In the genomic region with DNA sequence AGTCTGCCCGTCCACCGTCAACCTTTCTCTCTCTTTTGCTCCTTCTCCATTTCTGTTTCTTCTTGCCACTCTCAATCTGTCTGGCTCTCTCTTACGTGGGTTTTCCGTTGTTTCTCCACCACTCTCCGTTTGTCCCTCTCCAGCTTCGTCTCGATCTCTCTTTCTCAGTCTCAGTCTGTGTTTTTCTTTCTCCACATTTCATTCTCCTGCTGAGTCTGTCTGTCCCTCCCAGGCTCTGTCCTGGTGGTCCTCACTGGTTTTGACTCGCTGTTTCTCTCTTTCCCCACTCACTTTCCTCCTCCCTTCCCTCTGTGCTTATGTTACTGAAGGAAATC, we compare ENCODE assay signal across 12 cellular contexts.
A peak's percentile ranks its signal among the peaks of the same experiment; 100 is the strongest.
DNase-seq lines count a peak whose midpoint lies in the region; ATAC-seq, FAIRE-seq and TF ChIP-seq lines count a peak whose summit lies in the region.
"Had no signal": no experiment of that assay in that cellular context is flagged by ENCODE, and none has a peak within 500 bp of the region (broad histone marks: within the 10 kb centered on the region; RNA-seq: fewer than 3 reads in every experiment).

No MANE protein-coding gene starts in this region.

- H3K27ac ChIP-seq in SK-N-MC (peak overlapping the region; percentile 81), H1 (ENCODE audit: low read depth, low read length) (no peak overlapping the region), muscle layer of duodenum (ENCODE audit: low read length) (peak overlapping the region; percentile 83)
- H3K27ac ChIP-seq: HL-60 had no signal

- no peak for ATAC-seq in HG02759 (IDR thresholded peaks at IDR 0.05; ENCODE audit: unreplicated experiment)
- ATAC-seq in GM21529 (IDR thresholded peaks at IDR 0.05; ENCODE audit: unreplicated experiment) = no peak
- no peak for ATAC-seq in natural killer cell treated with Interleukin-12 subunit alpha and Interleukin-12 subunit beta and Interleukin-15 and Interleukin-18, amount 100 ng/mL, for 72 hours
- ATAC-seq: activated CD8-positive, alpha-beta T cell treated with anti-CD3 and anti-CD28 coated beads, Interleukin-2, amount 10 ng/mL, durations not matched to agents 7 days and 5 days had no signal

- TF ChIP-seq EP300 in H1 (IDR thresholded peaks at IDR 0.05; ENCODE audit: borderline replicate concordance in 1 of 2, low read depth in 2 of 2, low read length in 2 of 2) = no peak

- H3K36me3 ChIP-seq in SK-N-MC (ENCODE audit: insufficient read depth, low read length) (no peaks in the 10 kb centered on the region), H1 (ENCODE audit: control insufficient read depth in 2 of 4, insufficient read depth in 4 of 4, low read length in 3 of 4) (no peaks in the 10 kb centered on the region), muscle layer of duodenum (ENCODE audit: control insufficient read depth in 1 of 2, insufficient read depth in 2 of 2, low read length in 2 of 2) (peaks cover 0 to 4% of the 10 kb centered on the region in 2 donors)

- no peaks in the 10 kb centered on the region for H3K27me3 ChIP-seq in H1 (replicated peaks in 1 of 4; ENCODE audit: control insufficient read depth in 3 of 4, extremely low read depth in 1 of 4, insufficient read depth in 3 of 4, low read length in 3 of 4)
- no peaks in the 10 kb centered on the region for H3K27me3 ChIP-seq in muscle layer of duodenum (ENCODE audit: low read depth, low read length)

- peak overlapping the region; percentile 91; the same call in 1 of the 2 replicates for H2BK12ac ChIP-seq in H1 (ENCODE audit: low read depth, low read length)

- H4K8ac ChIP-seq in H1 (ENCODE audit: extremely low read depth, insufficient read depth, low read length) = peak overlapping the region; percentile 11; the same call in 1 of the 2 replicates

- no peak overlapping the region for H3K18ac ChIP-seq in H1 (ENCODE audit: extremely low read depth, low read length)

- H3K23ac ChIP-seq in H1 (ENCODE audit: insufficient read length) = no peak overlapping the region

- CTCF ChIA-PET in H1 (lab: Charles Lee; ENCODE audit: partially characterized antibody) = interaction anchor here (0.9 to 1.5 kb wide), 3 partner anchors 34 to 220 kb away, joined by 3 read pairs; no protein-coding TSS in a partner anchor

- peak overlapping the region; percentile 99 for H2AFZ ChIP-seq in H1 (ENCODE audit: low read length)

- no peaks in the 10 kb centered on the region for H3K9me3 Mint-ChIP-seq in type B pancreatic cell
- no peaks in the 10 kb centered on the region for H3K9me3 Mint-ChIP-seq in natural killer cell treated with Interleukin-12 subunit alpha and Interleukin-12 subunit beta and Interleukin-15 and Interleukin-18, amount 100 ng/mL, for 72 hours
- H3K9me3 Mint-ChIP-seq: activated naive CD8-positive, alpha-beta T cell treated with anti-CD3 and anti-CD28 coated beads for 36 hours had no signal

- peak overlapping the region; percentile 11 for H3K4me3 Mint-ChIP-seq in type B pancreatic cell
- no peak overlapping the region for H3K4me3 Mint-ChIP-seq in natural killer cell treated with Interleukin-12 subunit alpha and Interleukin-12 subunit beta and Interleukin-15 and Interleukin-18, amount 100 ng/mL, for 72 hours
- H3K4me3 Mint-ChIP-seq: activated CD8-positive, alpha-beta T cell treated with anti-CD3 and anti-CD28 coated beads, Interleukin-2, amount 10 ng/mL, durations not matched to agents 7 days and 5 days; activated naive CD8-positive, alpha-beta T cell treated with anti-CD3 and anti-CD28 coated beads for 36 hours had no signal

- H3K23me2 ChIP-seq in H1 (ENCODE audit: low read depth, low read length) = no peaks in the 10 kb centered on the region

- H2BK15ac ChIP-seq in H1 (ENCODE audit: low read length) = peak overlapping the region; percentile 83; the same call in 1 of the 2 replicates

- peaks cover 0 to 13% (median 2%) of the 10 kb centered on the region in 4 experiments; a peak in 5 of 7 replicates for H3K4me1 ChIP-seq in H1 (replicated peaks in 1 of 4; ENCODE audit: control insufficient read depth in 3 of 4, insufficient read depth in 4 of 4, low read length in 3 of 4)
- peaks cover 5 to 8% of the 10 kb centered on the region in 2 donors for H3K4me1 ChIP-seq in muscle layer of duodenum (ENCODE audit: control insufficient read depth in 1 of 2, insufficient read depth in 2 of 2, low read length in 2 of 2)

- H3K27ac Mint-ChIP-seq in type B pancreatic cell = peak overlapping the region; percentile 75
- no peak overlapping the region for H3K27ac Mint-ChIP-seq in natural killer cell treated with Interleukin-12 subunit alpha and Interleukin-12 subunit beta and Interleukin-15 and Interleukin-18, amount 100 ng/mL, for 72 hours
- H3K27ac Mint-ChIP-seq: activated CD8-positive, alpha-beta T cell treated with anti-CD3 and anti-CD28 coated beads, Interleukin-2, amount 10 ng/mL, durations not matched to agents 7 days and 5 days; activated naive CD8-positive, alpha-beta T cell treated with anti-CD3 and anti-CD28 coated beads for 36 hours had no signal

- no peaks in the 10 kb centered on the region for H3K79me1 ChIP-seq in H1 (ENCODE audit: low read depth, low read length)

- no peak for TF ChIP-seq RAD21 in H1 (IDR thresholded peaks at IDR 0.05 in 1 of 2, conservative IDR thresholded peaks at IDR 0.05 in 1 of 2; ENCODE audit: low read depth in 2 of 2, low read length in 2 of 2)

- H4K91ac ChIP-seq in H1 (replicated peaks; ENCODE audit: insufficient read length, low read length) = no peak overlapping the region

- POLR2A ChIA-PET in H1 (lab: Charles Lee; ENCODE audit: partially characterized antibody) = no interaction called here

- H3K4me1 Mint-ChIP-seq in type B pancreatic cell (ENCODE audit: unreplicated experiment) = peaks cover 33% of the 10 kb centered on the region
- peaks cover 0 to 6% of the 10 kb centered on the region in 2 donors for H3K4me1 Mint-ChIP-seq in natural killer cell treated with Interleukin-12 subunit alpha and Interleukin-12 subunit beta and Interleukin-15 and Interleukin-18, amount 100 ng/mL, for 72 hours (ENCODE audit: low read depth in 2 of 2)
- H3K4me1 Mint-ChIP-seq: activated naive CD8-positive, alpha-beta T cell treated with anti-CD3 and anti-CD28 coated beads for 36 hours had no signal

- no peak overlapping the region for H3K56ac ChIP-seq in H1 (replicated peaks; ENCODE audit: insufficient read length, low read depth, low read length)

- 91% methylated on average over 8 of the region's 8 CpGs; no CpG with 5 or more reads in 1 of the 2 experiments for WGBS in H1 (ENCODE audit: extremely low coverage in 1 of 2, insufficient coverage in 1 of 2, insufficient read length in 1 of 2, insufficient replicate concordance in 2 of 2, low coverage in 1 of 2, low lambda C conversion rate in 2 of 2, missing lambda C conversion rate in 1 of 2), 2 experiments

- DNase-seq in SK-N-MC (ENCODE audit: low read depth, low spot score) (no peak), H1 (ENCODE audit: low read depth in 1 of 2, low spot score in 2 of 2) (no peak), type B pancreatic cell (ENCODE audit: extremely low spot score, unreplicated experiment) (no peak)
- DNase-seq in natural killer cell treated with Interleukin-12 subunit alpha and Interleukin-12 subunit beta and Interleukin-15 and Interleukin-18, amount 100 ng/mL, for 72 hours (ENCODE audit: low spot score) = no peak
- DNase-seq in activated CD8-positive, alpha-beta memory T cell treated with anti-CD3 and anti-CD28 coated beads, Interleukin-2, amount 50 U/mL, for 4 hours = no peak
- DNase-seq: activated CD8-positive, alpha-beta T cell treated with anti-CD3 and anti-CD28 coated beads, Interleukin-2, amount 10 ng/mL, durations not matched to agents 7 days and 5 days; activated naive CD8-positive, alpha-beta T cell treated with anti-CD3 and anti-CD28 coated beads for 36 hours; MV-4-11 had no signal

- H4K20me1 ChIP-seq in H1 (replicated peaks in 1 of 2; ENCODE audit: control insufficient read depth in 1 of 2, insufficient read depth in 2 of 2, low read length in 2 of 2) = no peaks in the 10 kb centered on the region

- no peaks in the 10 kb centered on the region for H3K36me3 Mint-ChIP-seq in type B pancreatic cell
- H3K36me3 Mint-ChIP-seq in natural killer cell treated with Interleukin-12 subunit alpha and Interleukin-12 subunit beta and Interleukin-15 and Interleukin-18, amount 100 ng/mL, for 72 hours = no peaks in the 10 kb centered on the region
- H3K36me3 Mint-ChIP-seq: activated naive CD8-positive, alpha-beta T cell treated with anti-CD3 and anti-CD28 coated beads for 36 hours had no signal

- no peak overlapping the region for H3K4ac ChIP-seq in H1 (replicated peaks; ENCODE audit: insufficient read length, low read depth, low read length)

- H3K14ac ChIP-seq in H1 (ENCODE audit: insufficient read length) = no peak overlapping the region

- H2BK120ac ChIP-seq in H1 (replicated peaks; ENCODE audit: low read depth, low read length) = no peak overlapping the region

- no peak for TF ChIP-seq CTCF in H1 (IDR thresholded peaks at IDR 0.05; ENCODE audit: control extremely low read depth in 1 of 3, insufficient read depth in 1 of 3, low read depth in 1 of 3, low read length in 3 of 3)
- TF ChIP-seq CTCF in type B pancreatic cell (conservative IDR thresholded peaks at IDR 0.05) = no peak

- H3K9ac ChIP-seq in SK-N-MC (ENCODE audit: insufficient read length) = peak overlapping the region; percentile 26
- H3K9ac ChIP-seq in H1 (replicated peaks in 1 of 4; ENCODE audit: extremely low read depth in 1 of 4, low read depth in 3 of 4, low read length in 3 of 4) = no peak overlapping the region

- H3K9me3 ChIP-seq in SK-N-MC (ENCODE audit: low read depth, low read length) = no peaks in the 10 kb centered on the region
- H3K9me3 ChIP-seq in H1 (ENCODE audit: insufficient read depth in 2 of 2, low read depth in 1 of 2, low read length in 1 of 2) = no peaks in the 10 kb centered on the region
- no peaks in the 10 kb centered on the region for H3K9me3 ChIP-seq in muscle layer of duodenum (ENCODE audit: control insufficient read depth in 1 of 2, low read length in 2 of 2)

- H3K4me2 ChIP-seq in H1 (ENCODE audit: insufficient read depth in 1 of 2, low read depth in 2 of 2, low read length in 2 of 2) = peak overlapping the region in 1 of 2 experiments; percentile 23; a peak in 1 of 4 replicates

- H3K27me3 Mint-ChIP-seq in type B pancreatic cell = no peaks in the 10 kb centered on the region
- peaks cover 8 to 11% of the 10 kb centered on the region in 2 donors for H3K27me3 Mint-ChIP-seq in natural killer cell treated with Interleukin-12 subunit alpha and Interleukin-12 subunit beta and Interleukin-15 and Interleukin-18, amount 100 ng/mL, for 72 hours
- H3K27me3 Mint-ChIP-seq: activated naive CD8-positive, alpha-beta T cell treated with anti-CD3 and anti-CD28 coated beads for 36 hours had no signal

- no peak overlapping the region for H2BK20ac ChIP-seq in H1 (ENCODE audit: low read length)

- no peak overlapping the region for H2AK5ac ChIP-seq in H1 (ENCODE audit: low read depth, low read length)

- H3K79me2 ChIP-seq in H1 (ENCODE audit: control insufficient read depth in 1 of 2, insufficient read depth in 2 of 2, low read length in 2 of 2) = no peaks in the 10 kb centered on the region

- TF ChIP-seq POLR2A in H1 (IDR thresholded peaks at IDR 0.05; ENCODE audit: control extremely low read depth in 1 of 2, low read depth in 2 of 2, low read length in 2 of 2) = no peak

- H3K4me3 ChIP-seq in SK-N-MC (no peak overlapping the region), H1 (ENCODE audit: extremely low read depth in 1 of 4, insufficient read depth in 2 of 4, low read depth in 3 of 4, low read length in 4 of 4) (no peak overlapping the region), muscle layer of duodenum (ENCODE audit: low read depth in 1 of 2, low read length in 2 of 2) (peak overlapping the region in 1 of 2 donors; percentile 35)

- no peak for FAIRE-seq in H1 (lab: Jason Lieb, UNC)

- no peak overlapping the region for H2BK5ac ChIP-seq in H1 (ENCODE audit: low read depth, low read length)

- H4K5ac ChIP-seq in H1 (ENCODE audit: insufficient read length, low read depth, low read length) = no peak overlapping the region
